In the genomic region with DNA sequence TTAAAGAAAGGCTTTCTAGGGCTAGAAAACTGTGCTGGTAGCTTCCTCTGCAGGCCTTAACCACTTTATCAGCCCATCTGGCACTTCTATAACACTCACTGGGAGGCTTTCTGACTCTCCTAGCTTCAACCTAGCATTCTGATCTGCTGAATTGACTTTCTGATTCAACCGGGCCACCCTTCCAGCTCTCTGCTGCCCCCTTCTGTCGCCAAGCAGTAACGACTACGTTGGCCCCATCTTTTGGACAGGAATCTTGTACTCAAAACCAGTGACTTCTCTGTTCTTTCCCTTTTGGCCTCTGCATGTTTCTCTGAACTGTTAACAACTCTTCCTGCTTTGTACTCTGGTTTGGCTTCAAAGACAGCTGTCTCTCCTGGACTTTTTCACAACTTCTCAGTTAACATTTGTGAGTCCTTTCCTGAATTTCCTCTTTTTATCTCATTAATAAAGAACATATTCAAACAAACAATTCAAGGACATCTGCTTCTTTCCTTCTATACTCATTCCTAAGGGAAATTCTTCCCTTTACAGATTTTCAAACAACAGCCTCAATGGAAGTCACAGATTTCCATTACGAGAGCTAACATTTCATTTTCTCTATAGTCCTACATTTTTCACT, we compare ENCODE assay signal across 1 cellular context.
TF ChIP-seq lines count a peak whose summit lies in the region.

No MANE protein-coding gene starts in this region.

TF ChIP-seq in H1, 55 proteins besides CTCF, POLR2A, EP300 and RAD21:
- TF ChIP-seq MAFK (IDR thresholded peaks at IDR 0.05; ENCODE audit: low read depth, low read length): peak; percentile 43; the same call in 1 of the 2 replicates
- TF ChIP-seq TEAD4 (IDR thresholded peaks at IDR 0.05; ENCODE audit: low read depth, low read length): no peak
- TF ChIP-seq CREB1 (IDR thresholded peaks at IDR 0.05): peak; percentile 58; the same call in 1 of the 2 replicates
